Comparison of ENCODE assay signal across 1 cellular context in genomic region chr1:110944806-110945205, GRCh38.
TF ChIP-seq lines count a peak whose summit lies in the region.

No MANE protein-coding gene starts in this region.

TF ChIP-seq in HepG2, 621 proteins besides CTCF, POLR2A, EP300 and RAD21 (continued from another document):
- no peak for TF ChIP-seq E2F1 (CRISPR knock-in tag; IDR thresholded peaks at IDR 0.05)
- TF ChIP-seq POGZ (CRISPR knock-in tag; IDR thresholded peaks at IDR 0.05) = peak; percentile 62
- no peak for TF ChIP-seq HDAC6 (IDR thresholded peaks at IDR 0.05; ENCODE audit: low read depth, low read length)
- TF ChIP-seq ZIK1 (CRISPR knock-in tag; IDR thresholded peaks at IDR 0.05; ENCODE audit: borderline replicate concordance, low read depth) = no peak
- TF ChIP-seq ZXDC (CRISPR knock-in tag; IDR thresholded peaks at IDR 0.05) = no peak
- TF ChIP-seq JDP2 (CRISPR knock-in tag; IDR thresholded peaks at IDR 0.05; ENCODE audit: borderline replicate concordance) = no peak
- no peak for TF ChIP-seq ZBTB26 (CRISPR knock-in tag; IDR thresholded peaks at IDR 0.05; ENCODE audit: borderline replicate concordance)
- TF ChIP-seq SIX1 (CRISPR knock-in tag; IDR thresholded peaks at IDR 0.05; ENCODE audit: borderline replicate concordance) = no peak
- TF ChIP-seq NR2F2 (IDR thresholded peaks at IDR 0.05; ENCODE audit: borderline replicate concordance, low read depth) = no peak
- no peak for TF ChIP-seq ZUFSP (CRISPR knock-in tag; IDR thresholded peaks at IDR 0.05; ENCODE audit: borderline replicate concordance)
- TF ChIP-seq TAF15 (IDR thresholded peaks at IDR 0.05; ENCODE audit: low read depth, low read length, poor library complexity, severe bottlenecking) = no peak
- TF ChIP-seq MZF1 (CRISPR knock-in tag; IDR thresholded peaks at IDR 0.05; ENCODE audit: borderline replicate concordance) = no peak
- no peak for TF ChIP-seq NPAS2 (CRISPR knock-in tag; IDR thresholded peaks at IDR 0.05; ENCODE audit: borderline replicate concordance)
- no peak for TF ChIP-seq SRSF4 (IDR thresholded peaks at IDR 0.05; ENCODE audit: low read depth, low read length, poor library complexity, severe bottlenecking)
- no peak for TF ChIP-seq SMC3 (IDR thresholded peaks at IDR 0.05; ENCODE audit: low read length)
- no peak for TF ChIP-seq PREB (CRISPR knock-in tag; IDR thresholded peaks at IDR 0.05)
- no peak for TF ChIP-seq ZNF644 (CRISPR knock-in tag; IDR thresholded peaks at IDR 0.05; ENCODE audit: low read depth)
- TF ChIP-seq SIX4 (CRISPR knock-in tag; IDR thresholded peaks at IDR 0.05) = no peak
- no peak for TF ChIP-seq ZNF678 (CRISPR knock-in tag; IDR thresholded peaks at IDR 0.05)
- TF ChIP-seq HOXA3 (CRISPR knock-in tag; IDR thresholded peaks at IDR 0.05) = no peak
